In genomic region chr10:21032587-21033319, GRCh38 we compare ENCODE assay signal across 34 cellular contexts.
"Had no signal": no experiment of that assay in that cellular context is flagged by ENCODE, and none has a peak within 500 bp of the region (broad histone marks: within the 10 kb centered on the region; RNA-seq: fewer than 3 reads in every experiment).

No MANE protein-coding gene starts in this region.

- FAIRE-seq: colon had no signal

- H3K27ac Mint-ChIP-seq: activated B cell treated with CpG ODN at 0.5 μM for 24 hours; activated CD8-positive, alpha-beta T cell treated with anti-CD3 and anti-CD28 coated beads for 36 hours; activated naive CD8-positive, alpha-beta T cell treated with anti-CD3 and anti-CD28 coated beads for 36 hours; activated naive CD8-positive, alpha-beta T cell treated with anti-CD3 and anti-CD28 coated beads, Interleukin-2, amount 50 U/mL, for 24 hours; activated T-helper 17 cell treated with anti-CD3 and anti-CD28 coated beads, Interleukin-2, amount 50 U/mL, for 72 hours; effector memory CD8-positive, alpha-beta T cell; T-helper 17 cell; T-helper 2 cell treated with Interferon-gamma antibody and Interleukin-4, amounts not matched to agents 5 μg/mL and 100 μg/mL, for 36 hours had no signal

- H3K9me3 Mint-ChIP-seq: activated naive CD8-positive, alpha-beta T cell treated with anti-CD3 and anti-CD28 coated beads for 36 hours; activated T-cell treated with anti-CD3 and anti-CD28 coated beads, Interleukin-2, amount 50 U/mL, for 4 hours had no signal

- H3K4me3 Mint-ChIP-seq: activated B cell treated with CpG ODN at 0.5 μM for 24 hours; activated CD8-positive, alpha-beta T cell treated with anti-CD3 and anti-CD28 coated beads for 36 hours; activated naive CD8-positive, alpha-beta T cell treated with anti-CD3 and anti-CD28 coated beads for 36 hours; activated naive CD8-positive, alpha-beta T cell treated with anti-CD3 and anti-CD28 coated beads, Interleukin-2, amount 50 U/mL, for 24 hours; activated T-cell treated with anti-CD3 and anti-CD28 coated beads, Interleukin-2, amount 50 U/mL, for 4 hours; activated T-helper 17 cell treated with anti-CD3 and anti-CD28 coated beads, Interleukin-2, amount 50 U/mL, for 72 hours; effector memory CD8-positive, alpha-beta T cell; T-helper 17 cell; T-helper 2 cell treated with Interferon-gamma antibody and Interleukin-4, amounts not matched to agents 5 μg/mL and 100 μg/mL, for 36 hours had no signal

- H3K27me3 ChIP-seq: adrenal gland, body of pancreas, esophagus muscularis mucosa, gastroesophageal sphincter had no signal

- H3K27ac ChIP-seq: adrenal gland, body of pancreas, esophagus muscularis mucosa, gastroesophageal sphincter, WERI-Rb-1 had no signal

- H3K4me3 ChIP-seq: adrenal gland, body of pancreas, esophagus muscularis mucosa, gastroesophageal sphincter had no signal

- H3K4me1 ChIP-seq: adrenal gland, body of pancreas, esophagus muscularis mucosa, gastroesophageal sphincter had no signal

- DNase-seq: activated B cell treated with CpG ODN at 0.5 μM for 24 hours; activated CD4-positive, alpha-beta T cell treated with anti-CD3 and anti-CD28 coated beads for 48 hours; activated CD4-positive, alpha-beta T cell treated with anti-CD3 and anti-CD28 coated beads, Interleukin-2, amount 50 U/mL, for 1 hour; activated CD4-positive, alpha-beta T cell treated with anti-CD3 and anti-CD28 coated beads, Interleukin-2, amount 50 U/mL, for 48 hours; activated CD8-positive, alpha-beta memory T cell treated with anti-CD3 and anti-CD28 coated beads for 24 hours; activated CD8-positive, alpha-beta T cell treated with anti-CD3 and anti-CD28 coated beads for 36 hours; activated effector memory CD4-positive, alpha-beta T cell treated with Interleukin-2 at 50 U/mL for 16 hours; activated gamma-delta T cell treated with Interleukin-2 at 50 U/mL for 16 hours; activated naive CD4-positive, alpha-beta T cell treated with anti-CD3 and anti-CD28 coated beads, Interleukin-2, amount 50 U/mL, for 16 hours; activated naive CD4-positive, alpha-beta T cell treated with Interleukin-2 at 50 U/mL for 16 hours; activated naive CD8-positive, alpha-beta T cell treated with anti-CD3 and anti-CD28 coated beads for 36 hours; activated naive CD8-positive, alpha-beta T cell treated with anti-CD3 and anti-CD28 coated beads, Interleukin-2, amount 50 U/mL, for 24 hours; activated T-cell treated with anti-CD3 and anti-CD28 coated beads, Interleukin-2, amount 50 U/mL, for 4 hours; adrenal gland; amygdala; aorta; body of pancreas; caudate nucleus; cortex of kidney; dermis blood vessel endothelial cell; effector CD4-positive, alpha-beta T cell; effector memory CD8-positive, alpha-beta T cell; erythroblast; foreskin melanocyte; T-helper 1 cell; T-helper 17 cell; T1000; WERI-Rb-1 had no signal

- H3K27me3 Mint-ChIP-seq: activated B cell treated with CpG ODN at 0.5 μM for 24 hours; activated CD8-positive, alpha-beta T cell treated with anti-CD3 and anti-CD28 coated beads for 36 hours; activated naive CD8-positive, alpha-beta T cell treated with anti-CD3 and anti-CD28 coated beads, Interleukin-2, amount 50 U/mL, for 24 hours; effector memory CD8-positive, alpha-beta T cell had no signal

- H3K36me3 Mint-ChIP-seq: activated naive CD8-positive, alpha-beta T cell treated with anti-CD3 and anti-CD28 coated beads for 36 hours had no signal

- ATAC-seq: activated CD4-positive, CD25-positive, alpha-beta regulatory T cell treated with anti-CD3 and anti-CD28 coated beads, Interleukin-2, amount 50 U/mL, for 24 hours; activated CD8-positive, alpha-beta T cell treated with anti-CD3 and anti-CD28 coated beads for 36 hours; activated naive CD8-positive, alpha-beta T cell treated with anti-CD3 and anti-CD28 coated beads, Interleukin-2, amount 50 U/mL, for 24 hours; activated T-cell treated with anti-CD3 and anti-CD28 coated beads, Interleukin-2, amount 50 U/mL, for 4 hours; activated T-helper 17 cell treated with anti-CD3 and anti-CD28 coated beads, Interleukin-2, amount 50 U/mL, for 72 hours; body of pancreas; effector memory CD8-positive, alpha-beta T cell; gastroesophageal sphincter; T-helper 17 cell had no signal

- H3K9me3 ChIP-seq: body of pancreas, esophagus muscularis mucosa had no signal

- H3K36me3 ChIP-seq: adrenal gland, esophagus muscularis mucosa, gastroesophageal sphincter, WERI-Rb-1 had no signal

- H3K4me1 Mint-ChIP-seq: activated B cell treated with CpG ODN at 0.5 μM for 24 hours; activated naive CD8-positive, alpha-beta T cell treated with anti-CD3 and anti-CD28 coated beads for 36 hours; activated naive CD8-positive, alpha-beta T cell treated with anti-CD3 and anti-CD28 coated beads, Interleukin-2, amount 50 U/mL, for 24 hours; activated T-helper 17 cell treated with anti-CD3 and anti-CD28 coated beads, Interleukin-2, amount 50 U/mL, for 72 hours; T-helper 17 cell had no signal
